In the genomic region with DNA sequence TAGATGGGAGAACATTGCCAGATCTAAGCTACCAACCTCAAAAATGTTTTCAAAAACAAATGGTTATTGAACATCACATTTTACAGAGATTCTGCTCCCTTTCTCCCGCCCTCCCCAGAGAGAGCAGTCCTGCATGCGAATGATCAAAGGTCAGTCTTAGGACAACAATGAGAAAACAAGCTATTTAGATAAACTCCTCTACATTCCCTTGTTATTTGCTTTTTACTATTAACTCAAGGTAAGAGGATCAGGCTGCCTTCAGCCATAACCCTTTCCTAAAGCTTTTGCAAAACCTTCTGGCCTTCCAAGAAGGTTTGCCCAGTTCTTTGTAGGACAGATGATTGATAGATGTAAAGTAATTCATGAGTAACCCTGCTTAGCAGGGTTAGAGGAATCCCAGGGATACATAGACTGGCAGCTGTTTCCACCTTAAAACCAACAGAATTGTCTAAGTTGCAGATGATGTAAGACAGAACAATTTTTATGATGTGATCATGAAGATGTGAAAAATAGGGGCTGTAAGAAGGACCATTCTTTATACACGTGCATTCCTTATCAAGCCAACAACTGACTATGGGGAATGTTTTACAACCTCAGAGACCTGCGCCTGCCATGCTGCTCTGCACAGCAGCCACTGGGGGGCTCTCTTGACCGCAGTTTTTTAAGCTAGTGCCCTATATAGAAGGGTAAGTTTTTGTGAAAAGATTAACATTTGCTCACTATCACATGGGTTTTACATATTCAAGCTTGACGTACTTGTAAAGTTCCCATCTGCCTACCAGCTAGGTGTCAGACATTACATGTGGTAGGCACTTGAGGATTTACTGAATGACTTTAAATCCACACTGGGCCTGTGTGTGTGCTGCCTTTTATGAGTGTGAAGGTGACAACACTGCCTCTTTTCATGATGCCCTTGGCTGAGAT, we compare ENCODE assay signal across 8 cellular contexts. TPM values are rescaled to one million over a fixed set of nuclear protein-coding genes. Genes with fewer than 3 reads are reported as not detected.
DNase-seq lines count a peak whose midpoint lies in the region; ATAC-seq lines count a peak whose summit lies in the region.

No MANE protein-coding gene starts in this region.

- no peak overlapping the region for H4K5ac ChIP-seq in mesendoderm (ENCODE audit: low read length)

- H3K27ac ChIP-seq in effector memory CD4-positive, alpha-beta T cell (ENCODE audit: insufficient read depth, low read length, poor library complexity, severe bottlenecking), result no peak overlapping the region
- H3K27ac ChIP-seq in mesendoderm (ENCODE audit: low read depth, low read length), result no peak overlapping the region

- H3K18ac ChIP-seq in mesendoderm (ENCODE audit: low read length), result no peak overlapping the region

- WGBS in mesendoderm (ENCODE audit: extremely low coverage, insufficient coverage, low lambda C conversion rate), result no CpG with 5 or more reads among the region's 6 CpGs

- H3K9me3 ChIP-seq in effector memory CD4-positive, alpha-beta T cell (ENCODE audit: control insufficient read depth, low read length), result no peaks in the 10 kb centered on the region

- no peaks in the 10 kb centered on the region for H3K79me2 ChIP-seq in mesendoderm (ENCODE audit: control insufficient read depth, insufficient read depth, low read length)

- H3K56ac ChIP-seq in mesendoderm (ENCODE audit: low read length), result peak overlapping the region; percentile 17

- peaks cover 42% of the 10 kb centered on the region for H3K4me1 Mint-ChIP-seq in activated CD4-positive, alpha-beta T cell treated with anti-CD3 and anti-CD28 coated beads, Interleukin-2, amount 10 ng/mL, durations not matched to agents 24 days and 14 days

- ATAC-seq in HG03135 (IDR thresholded peaks at IDR 0.05; ENCODE audit: unreplicated experiment), result peak; percentile 57

- H3K79me1 ChIP-seq in mesendoderm (ENCODE audit: low read length), result peaks cover 7% of the 10 kb centered on the region

- no peaks in the 10 kb centered on the region for H3K27me3 ChIP-seq in effector memory CD4-positive, alpha-beta T cell (replicated peaks; ENCODE audit: control insufficient read depth, insufficient read depth, low read length, poor library complexity, severe bottlenecking)
- H3K27me3 ChIP-seq in mesendoderm (ENCODE audit: insufficient read depth, low read length, poor library complexity), result no peaks in the 10 kb centered on the region

- H2BK15ac ChIP-seq in mesendoderm (replicated peaks; ENCODE audit: low read depth), result no peak overlapping the region

- no peak overlapping the region for H3K4ac ChIP-seq in mesendoderm (ENCODE audit: low read depth, low read length)

- H3K9me3 Mint-ChIP-seq in activated CD4-positive, alpha-beta T cell treated with anti-CD3 and anti-CD28 coated beads, Interleukin-2, amount 10 ng/mL, durations not matched to agents 24 days and 14 days, result no peaks in the 10 kb centered on the region

- H2BK5ac ChIP-seq in mesendoderm (ENCODE audit: low read length), result no peak overlapping the region

- no peak overlapping the region for H3K4me3 ChIP-seq in effector memory CD4-positive, alpha-beta T cell (ENCODE audit: insufficient read depth, low read depth, low read length, poor library complexity, severe bottlenecking)
- no peak overlapping the region for H3K4me3 ChIP-seq in mesendoderm (ENCODE audit: low read length)

- H4K8ac ChIP-seq in mesendoderm (ENCODE audit: low read depth, low read length), result no peak overlapping the region

- no peak overlapping the region for H3K9ac ChIP-seq in mesendoderm (ENCODE audit: low read length)

- no peak overlapping the region for H3K4me2 ChIP-seq in mesendoderm (ENCODE audit: low read length)

- intact Hi-C loops in activated CD4-positive, alpha-beta T cell treated with anti-CD3 and anti-CD28 coated beads, Interleukin-2, amount 10 ng/mL, durations not matched to agents 24 days and 14 days (cut with micrococcal nuclease), result loop anchor here (1.0 to 10.0 kb wide), 11 partner anchors 156 to 838 kb away; partner anchors contain the start of genes CTSV, TDRD7 and XPA

- no peak overlapping the region for H2BK120ac ChIP-seq in mesendoderm (ENCODE audit: low read depth, low read length)

- H3K27me3 Mint-ChIP-seq in activated CD4-positive, alpha-beta T cell treated with anti-CD3 and anti-CD28 coated beads, Interleukin-2, amount 10 ng/mL, durations not matched to agents 24 days and 14 days, result peaks cover 21% of the 10 kb centered on the region

- H3K36me3 Mint-ChIP-seq in activated CD4-positive, alpha-beta T cell treated with anti-CD3 and anti-CD28 coated beads, Interleukin-2, amount 10 ng/mL, durations not matched to agents 24 days and 14 days (ENCODE audit: low read depth), result peaks cover 7% of the 10 kb centered on the region

- no peak overlapping the region for H3K23ac ChIP-seq in mesendoderm (ENCODE audit: low read length)

- H3K4me3 Mint-ChIP-seq in activated CD4-positive, alpha-beta T cell treated with anti-CD3 and anti-CD28 coated beads, Interleukin-2, amount 10 ng/mL, durations not matched to agents 24 days and 14 days, result no peak overlapping the region

- DNase-seq in activated CD8-positive, alpha-beta memory T cell treated with anti-CD3 and anti-CD28 coated beads for 24 hours, result peak; percentile 82
- DNase-seq in activated CD8-positive, alpha-beta memory T cell treated with anti-CD3 and anti-CD28 coated beads, Interleukin-2, amount 50 U/mL, for 48 hours, result no peak
- DNase-seq in NCI-H524 (lab: John Stamatoyannopoulos, UW), result peak; percentile 79 to 94
- DNase-seq in activated CD4-positive, alpha-beta T cell treated with anti-CD3 and anti-CD28 coated beads, Interleukin-2, amount 10 ng/mL, durations not matched to agents 24 days and 14 days, result peak; percentile 90
- DNase-seq in effector memory CD4-positive, alpha-beta T cell, result peak; percentile 33 to 54 (median 50)
- DNase-seq in mesendoderm, result peak; percentile 93
- peak; percentile 47 for DNase-seq in stimulated activated CD8-positive, alpha-beta memory T cell treated with anti-CD3 and anti-CD28 coated beads, Interleukin-4, amount 100 ng/mL, for 24 hours (ENCODE audit: low read depth)

- peak overlapping the region; percentile 8 for H3K27ac Mint-ChIP-seq in activated CD4-positive, alpha-beta T cell treated with anti-CD3 and anti-CD28 coated beads, Interleukin-2, amount 10 ng/mL, durations not matched to agents 24 days and 14 days

- no peak overlapping the region for H2AK5ac ChIP-seq in mesendoderm (ENCODE audit: low read length)

- H3K4me1 ChIP-seq in effector memory CD4-positive, alpha-beta T cell (ENCODE audit: control insufficient read depth, insufficient read depth, low read length, poor library complexity, severe bottlenecking), result peaks cover 9% of the 10 kb centered on the region
- peaks cover 14% of the 10 kb centered on the region for H3K4me1 ChIP-seq in mesendoderm (ENCODE audit: control insufficient read depth, low read depth, low read length)

- H3K36me3 ChIP-seq in effector memory CD4-positive, alpha-beta T cell (ENCODE audit: control insufficient read depth, insufficient read depth, low read length), result no peaks in the 10 kb centered on the region
- H3K36me3 ChIP-seq in mesendoderm (ENCODE audit: control insufficient read depth, insufficient read depth, low read length), result no peaks in the 10 kb centered on the region

RNA-seq across cellular contexts. Expression of gene ZNF782, which starts 2.3 kb away (rescaled TPM):
- total RNA-seq in activated CD4-positive, alpha-beta T cell treated with anti-CD3 and anti-CD28 coated beads, Interleukin-2, amount 10 ng/mL, durations not matched to agents 24 days and 14 days, result 4.3 and 5.1 TPM in 2 replicates
- 3.1 TPM for polyA plus RNA-seq in mesendoderm (2013, experiment 1 of 2)
- polyA plus RNA-seq in mesendoderm (2013, experiment 2 of 2), result 3.0 TPM
